Comparison of ENCODE assay signal across 11 cellular contexts in the genomic region with DNA sequence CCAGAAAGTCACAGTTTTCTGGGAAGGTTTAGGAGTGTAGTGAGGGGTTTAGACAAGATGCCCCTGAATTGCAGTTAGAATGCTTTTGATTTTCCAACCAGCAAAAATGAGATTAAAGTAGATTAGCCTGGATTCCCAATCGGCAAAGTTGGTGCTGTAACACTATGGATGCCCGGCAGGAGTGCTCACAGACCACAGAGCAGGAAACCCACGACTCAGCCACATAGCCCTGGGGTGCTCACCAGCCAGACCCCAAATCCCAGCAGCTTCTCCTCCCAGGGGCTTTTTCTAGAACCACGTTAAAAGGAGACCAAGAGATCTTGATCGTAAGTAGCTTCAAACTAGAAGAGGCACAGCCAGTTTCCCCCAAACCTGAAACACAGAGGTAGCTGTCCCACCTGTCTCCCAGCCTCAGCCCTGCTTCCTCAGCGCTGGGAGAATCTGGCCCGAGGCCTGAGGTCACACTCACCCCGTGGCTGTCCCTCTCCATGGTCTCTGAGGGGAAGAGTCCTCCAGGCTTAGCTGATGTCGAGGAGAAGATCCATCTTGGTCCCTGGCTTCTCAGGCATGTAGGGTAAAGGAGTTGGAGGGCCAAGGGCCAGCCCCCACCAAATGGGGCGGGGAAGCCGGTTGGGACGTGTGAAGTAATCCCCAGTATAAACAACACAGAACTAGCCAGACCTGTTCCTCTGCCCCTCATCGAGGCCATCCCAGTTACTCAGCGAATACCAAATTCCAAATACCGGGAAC. TPM values are rescaled to one million over a fixed set of nuclear protein-coding genes. Genes with fewer than 3 reads are reported as not detected.
DNase-seq lines count a peak whose midpoint lies in the region; TF ChIP-seq lines count a peak whose summit lies in the region.
"Had no signal": no experiment of that assay in that cellular context is flagged by ENCODE, and none has a peak within 500 bp of the region (broad histone marks: within the 10 kb centered on the region; RNA-seq: fewer than 3 reads in every experiment).

Gene TMPRSS13, minus strand, starts transcription at position 585 of the 750 bp plus-strand sequence. Its CDS starts 95 bp downstream, at position 490.

- DNase-seq in activated effector memory CD4-positive, alpha-beta T cell treated with anti-CD3 and anti-CD28 coated beads, Interleukin-2, amount 50 U/mL, for 16 hours: peak; percentile 56
- DNase-seq in activated effector memory CD4-positive, alpha-beta T cell treated with Interleukin-2 at 50 U/mL for 16 hours: no peak
- no peak for DNase-seq in WERI-Rb-1
- peak; percentile 92 for DNase-seq in islet precursor cell
- DNase-seq in thyroid gland: peak; percentile 87 to 90
- DNase-seq in HuH-7 (ENCODE audit: low spot score): no peak
- no peak for DNase-seq in GM19238 (ENCODE audit: insufficient read length, low spot score)
- DNase-seq in head of caudate nucleus: no peak
- DNase-seq: NCI-H2029 treated with DMSO at 0.1 percent for 48 hours; stimulated activated CD4-positive, alpha-beta T cell treated with anti-CD3 and anti-CD28 coated beads, Interleukin-2, amount 100 ng/mL, for 24 hours had no signal

- intact Hi-C loops in thyroid gland (cut with DNase I): no loop called here
- intact Hi-C loops in head of caudate nucleus (cut with DNase I): no loop called here

- TF ChIP-seq POLR2A in thyroid gland (IDR thresholded peaks at IDR 0.05): peak in 1 of 2 donors; percentile 39

- WGBS in thyroid gland, 2 donors: 38 to 41% methylated on average over 12 to 14 of the region's 15 CpGs

- TF ChIP-seq CTCF in WERI-Rb-1 (IDR thresholded peaks at IDR 0.05; ENCODE audit: low read depth, low read length): peak; percentile 29; the same call in 1 of the 2 replicates
- TF ChIP-seq CTCF in thyroid gland (IDR thresholded peaks at IDR 0.05): peak in 2 of 6 experiments; percentile 6 to 17

- H3K9me3 ChIP-seq in WERI-Rb-1 (ENCODE audit: severe bottlenecking) (no peaks in the 10 kb centered on the region), thyroid gland (no peaks in the 10 kb centered on the region)

- peaks cover 34 to 59% of the 10 kb centered on the region in 2 donors for H3K4me1 ChIP-seq in thyroid gland

- H3K27ac ChIP-seq in WERI-Rb-1 (no peak within 1 kb of the TSS), thyroid gland (peak within 1 kb of the TSS; percentile 40 to 72 (median 70))

- H3K4me3 ChIP-seq in WERI-Rb-1 (ENCODE audit: low read depth, low read length) (no peak within 1 kb of the TSS), thyroid gland (replicated peaks in 1 of 3) (no peak within 1 kb of the TSS)

- H3K36me3 ChIP-seq in WERI-Rb-1 (no peaks in the 10 kb centered on the region), thyroid gland (no peaks in the 10 kb centered on the region)

- H3K27me3 ChIP-seq in WERI-Rb-1 (ENCODE audit: insufficient read depth, low read depth, severe bottlenecking) (no peaks in the 10 kb centered on the region), thyroid gland (no peaks in the 10 kb centered on the region)

RNA-seq across cellular contexts. Expression of gene TMPRSS13, which starts in this region (rescaled TPM):
- total RNA-seq in thyroid gland: 10 to 100 TPM in 3 of 4 donors, 1 to 10 TPM in 1; 8.5 to 24.3 (median 13.0) TPM
- total RNA-seq: fibroblast of lung had no signal

Comparison
In these comparisons a context has a peak if more than half of its experiments do, and no peak if none do; other contexts are left out.
1. DNase-seq: peak in activated effector memory CD4-positive, alpha-beta T cell treated with anti-CD3 and anti-CD28 coated beads, Interleukin-2, amount 50 U/mL, for 16 hours (single experiment), islet precursor cell (single experiment) and thyroid gland (2 of 2); none in activated effector memory CD4-positive, alpha-beta T cell treated with Interleukin-2 at 50 U/mL for 16 hours (single experiment), WERI-Rb-1 (single experiment), HuH-7 (single experiment), GM19238 (single experiment) and head of caudate nucleus (0 of 42).